ENCODE assay signal across 21 cellular contexts in genomic region chr1:164759945-164760584, GRCh38.
DNase-seq lines count a peak whose midpoint lies in the region; ATAC-seq and TF ChIP-seq lines count a peak whose summit lies in the region.
"Had no signal": no experiment of that assay in that cellular context is flagged by ENCODE, and none has a peak within 500 bp of the region (broad histone marks: within the 10 kb centered on the region; RNA-seq: fewer than 3 reads in every experiment).

No MANE protein-coding gene starts in this region.

- in situ Hi-C loops in SK-MEL-5 (cut with HindIII; ENCODE audit: low pct_unique_long_range_greater_than_20kb, low sequenced_read_pairs), result no loop called here

- H3K9me3 ChIP-seq in heart left ventricle, result no peaks in the 10 kb centered on the region
- H3K9me3 ChIP-seq: SJSA1 had no signal

- no peaks in the 10 kb centered on the region for H3K27me3 Mint-ChIP-seq in progenitor cell of endocrine pancreas
- H3K27me3 Mint-ChIP-seq: activated T-cell treated with anti-CD3 and anti-CD28 coated beads, Interleukin-2, amount 50 U/mL, for 24 hours; central memory CD8-positive, alpha-beta T cell had no signal

- H3K9me3 Mint-ChIP-seq in progenitor cell of endocrine pancreas (ENCODE audit: low read depth), result peaks cover 3% of the 10 kb centered on the region
- H3K9me3 Mint-ChIP-seq: activated T-cell treated with anti-CD3 and anti-CD28 coated beads, Interleukin-2, amount 50 U/mL, for 24 hours; central memory CD8-positive, alpha-beta T cell had no signal

- TF ChIP-seq CTCF in heart left ventricle (IDR thresholded peaks at IDR 0.05) (no peak), progenitor cell of endocrine pancreas (IDR thresholded peaks at IDR 0.05; ENCODE audit: unreplicated experiment) (no peak)

- DNase-seq in DMS 273 (lab: John Stamatoyannopoulos, UW; ENCODE audit: unreplicated experiment) (peak; percentile 67), SK-MEL-5 (ENCODE audit: low read depth, low spot score) (peak; percentile 7), heart left ventricle (no peak), progenitor cell of endocrine pancreas (ENCODE audit: low spot score, unreplicated experiment) (no peak), T-helper 2 cell (no peak)
- DNase-seq in stimulated activated naive CD4-positive, alpha-beta T cell (lab: John Stamatoyannopoulos, UW), result no peak
- DNase-seq: ACHN; activated CD4-positive, CD25-positive, alpha-beta regulatory T cell treated with anti-CD3 and anti-CD28 coated beads, Interleukin-2, amount 50 U/mL, for 72 hours; activated naive CD4-positive, alpha-beta T cell; activated T-cell treated with anti-CD3 and anti-CD28 coated beads, Interleukin-2, amount 50 U/mL, for 24 hours; C1 segment of cervical spinal cord; MV-4-11; NCI-H187 treated with DMSO at 0.1 percent for 48 hours; NCI-H345; PC-9; T-helper 9 cell had no signal

- no peak for TF ChIP-seq POLR2A in heart left ventricle (IDR thresholded peaks at IDR 0.05)

- peaks cover 3 to 45% (median 17%) of the 10 kb centered on the region in 12 donors for H3K4me1 ChIP-seq in heart left ventricle

- peak in 3 of 4 donors; percentile 28 to 54 (median 54) for ATAC-seq in heart left ventricle
- no peak for ATAC-seq in HG03196 (IDR thresholded peaks at IDR 0.05; ENCODE audit: unreplicated experiment)
- ATAC-seq in HG02870 (IDR thresholded peaks at IDR 0.05; ENCODE audit: unreplicated experiment), result no peak

- no peak overlapping the region for H3K4me3 ChIP-seq in heart left ventricle
- H3K4me3 ChIP-seq: PC-9, SJSA1 had no signal

- no peaks in the 10 kb centered on the region for H3K36me3 ChIP-seq in heart left ventricle
- H3K36me3 ChIP-seq: SJSA1 had no signal

- WGBS in heart left ventricle, 4 donors, result 57 to 63% (median 61%) methylated on average over 8 of the region's 8 CpGs

- H3K4me3 Mint-ChIP-seq in progenitor cell of endocrine pancreas (ENCODE audit: low read depth), result no peak overlapping the region
- H3K4me3 Mint-ChIP-seq: activated T-cell treated with anti-CD3 and anti-CD28 coated beads, Interleukin-2, amount 50 U/mL, for 24 hours; central memory CD8-positive, alpha-beta T cell had no signal

- H3K27ac ChIP-seq in heart left ventricle, result peak overlapping the region in 9 of 12 donors; percentile 2 to 75 (median 35)
- H3K27ac ChIP-seq: KMS-11, PC-9, SJSA1 had no signal

- no peaks in the 10 kb centered on the region for H3K27me3 ChIP-seq in heart left ventricle
- H3K27me3 ChIP-seq: SJSA1 had no signal

- H3K27ac Mint-ChIP-seq in progenitor cell of endocrine pancreas, result peak overlapping the region; percentile 18
- H3K27ac Mint-ChIP-seq: activated T-cell treated with anti-CD3 and anti-CD28 coated beads, Interleukin-2, amount 50 U/mL, for 24 hours had no signal

- intact Hi-C loops in heart left ventricle (cut with DNase I), result no loop called here

- peaks cover 10% of the 10 kb centered on the region for H3K36me3 Mint-ChIP-seq in progenitor cell of endocrine pancreas (ENCODE audit: insufficient read depth)

- H3K4me1 Mint-ChIP-seq in progenitor cell of endocrine pancreas (ENCODE audit: low read depth), result peaks cover 11% of the 10 kb centered on the region
- H3K4me1 Mint-ChIP-seq: central memory CD8-positive, alpha-beta T cell had no signal

Comparison
In these comparisons a context has a peak if more than half of its experiments do, and no peak if none do; other contexts are left out.
1. DNase-seq: peak in DMS 273 (single experiment) and SK-MEL-5 (single experiment); none in heart left ventricle (0 of 5), progenitor cell of endocrine pancreas (single experiment), T-helper 2 cell (0 of 5) and stimulated activated naive CD4-positive, alpha-beta T cell (0 of 6).
2. ATAC-seq: peak in heart left ventricle (3 of 4); none in HG03196 (single experiment) and HG02870 (single experiment).